9 cellular contexts compared by ENCODE assay signal in the genomic region with DNA sequence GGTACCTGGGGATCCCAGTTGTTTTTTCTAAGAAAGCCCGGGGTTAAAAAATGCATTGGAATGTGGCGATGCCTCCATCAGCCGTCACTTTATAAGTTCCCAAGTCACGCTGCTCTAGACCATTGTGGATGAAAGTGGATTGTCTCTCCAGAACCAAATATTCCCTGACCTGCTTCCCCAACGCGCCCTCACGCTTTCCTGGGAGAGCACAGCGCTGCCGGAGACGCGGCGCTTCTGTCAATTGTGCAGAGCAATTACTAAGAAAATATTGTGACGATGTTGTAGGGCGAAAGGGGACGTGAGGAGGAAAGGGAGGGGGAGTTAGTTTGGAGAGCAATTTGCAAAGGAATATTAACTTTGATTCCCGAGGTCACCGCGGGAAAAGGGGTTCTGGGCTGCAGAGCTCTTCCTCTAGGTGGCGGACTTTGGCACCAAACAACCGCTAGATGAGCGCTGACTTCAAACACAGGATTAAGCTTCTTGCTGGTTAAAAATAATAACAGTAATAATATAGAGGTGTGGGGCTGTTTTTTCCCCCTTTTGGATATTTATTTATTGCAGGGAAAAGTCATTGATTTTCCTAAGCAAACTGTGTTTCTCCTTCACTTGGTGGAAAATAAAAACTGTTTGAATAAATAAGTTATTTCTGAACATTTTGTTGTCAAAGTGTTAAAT. TPM values are rescaled to one million over a fixed set of nuclear protein-coding genes. Genes with fewer than 3 reads are reported as not detected.
DNase-seq lines count a peak whose midpoint lies in the region; ATAC-seq and TF ChIP-seq lines count a peak whose summit lies in the region.
"Had no signal": no experiment of that assay in that cellular context is flagged by ENCODE, and none has a peak within 500 bp of the region (broad histone marks: within the 10 kb centered on the region; RNA-seq: fewer than 3 reads in every experiment).

No MANE protein-coding gene starts in this region.

- H3K4me1 ChIP-seq in left ventricle myocardium inferior (peaks cover 22% of the 10 kb centered on the region), iPS-15b (ENCODE audit: control insufficient read depth, insufficient read depth, low read length) (peaks cover 3% of the 10 kb centered on the region)
- H3K4me1 ChIP-seq: SJCRH30 had no signal

- no peaks in the 10 kb centered on the region for H3K36me3 ChIP-seq in left ventricle myocardium inferior
- H3K36me3 ChIP-seq in iPS-15b (ENCODE audit: control insufficient read depth, insufficient read depth, low read length), result no peaks in the 10 kb centered on the region
- H3K36me3 ChIP-seq: SJCRH30 had no signal

- H3K9me3 ChIP-seq in left ventricle myocardium inferior (replicated peaks) (no peaks in the 10 kb centered on the region), iPS-15b (ENCODE audit: control insufficient read depth, insufficient read depth, low read length) (no peaks in the 10 kb centered on the region)
- H3K9me3 ChIP-seq: SJCRH30 had no signal

- no peak for DNase-seq in left ventricle myocardium inferior
- DNase-seq in cardiac septum (ENCODE audit: low spot score), result no peak
- peak; percentile 2 for DNase-seq in T1000 (lab: John Stamatoyannopoulos, UW)
- DNase-seq in putamen (ENCODE audit: low spot score), result no peak
- no peak for DNase-seq in activated T-cell treated with anti-CD3 and anti-CD28 coated beads, Interleukin-2, amount 50 U/mL, for 48 hours
- DNase-seq: SJCRH30 had no signal

- H3K4me3 ChIP-seq in left ventricle myocardium inferior (no peak overlapping the region), iPS-15b (ENCODE audit: low read depth, low read length) (peak overlapping the region; percentile 30)
- H3K4me3 ChIP-seq: SJCRH30 had no signal

- ATAC-seq in HG03135 (IDR thresholded peaks at IDR 0.05; ENCODE audit: unreplicated experiment), result no peak
- no peak for ATAC-seq in GM19467 (IDR thresholded peaks at IDR 0.05; ENCODE audit: unreplicated experiment)

- H3K9ac ChIP-seq in iPS-15b (ENCODE audit: low read depth, low read length), result no peak overlapping the region

- H3K27me3 ChIP-seq in left ventricle myocardium inferior (ENCODE audit: low read depth) (peaks cover 100% of the 10 kb centered on the region), iPS-15b (ENCODE audit: control insufficient read depth, insufficient read depth, low read length) (peaks cover 81% of the 10 kb centered on the region)
- H3K27me3 ChIP-seq: SJCRH30 had no signal

- no peak overlapping the region for H3K27ac ChIP-seq in left ventricle myocardium inferior (replicated peaks)
- H3K27ac ChIP-seq: SJCRH30 had no signal

- peak; percentile 45 for TF ChIP-seq CTCF in left ventricle myocardium inferior (IDR thresholded peaks at IDR 0.05; ENCODE audit: borderline replicate concordance)

- intact Hi-C loops in left ventricle myocardium inferior (cut with micrococcal nuclease) (loop anchor here (10.0 kb wide), 1 partner anchor 778 kb away; no protein-coding TSS in a partner anchor), cardiac septum (cut with DNase I) (loop anchor here (10.0 kb wide), 2 partner anchors 468 to 1458 kb away; no protein-coding TSS in a partner anchor)

RNA-seq across cellular contexts. Expression of a gene that starts 9.6 kb away (rescaled TPM):
- not detected for total RNA-seq in left ventricle myocardium inferior
- not detected for total RNA-seq in cardiac septum
